In genomic region chr7:141158562-141158961, GRCh38 we compare ENCODE assay signal across 9 cellular contexts.
A peak's percentile ranks its signal among the peaks of the same experiment; 100 is the strongest.
DNase-seq lines count a peak whose midpoint lies in the region; TF ChIP-seq lines count a peak whose summit lies in the region.
"Had no signal": no experiment of that assay in that cellular context is flagged by ENCODE, and none has a peak within 500 bp of the region (broad histone marks: within the 10 kb centered on the region; RNA-seq: fewer than 3 reads in every experiment).

No MANE protein-coding gene starts in this region.

- TF ChIP-seq CTCF in tibial nerve (IDR thresholded peaks at IDR 0.05): no peak

- WGBS in tibial nerve, 2 donors: 29 to 32% methylated on average over 4 of the region's 4 CpGs

- peak; percentile 10 for DNase-seq in SKM-1 treated with dmso at 0.1 percent for 144 hours (lab: John Stamatoyannopoulos, UW; ENCODE audit: unreplicated experiment)
- no peak for DNase-seq in SKM-1 (lab: John Stamatoyannopoulos, UW; ENCODE audit: unreplicated experiment)
- peak; percentile 85 for DNase-seq in MV-4-11 (lab: John Stamatoyannopoulos, UW)
- DNase-seq in fibroblast of gingiva (ENCODE audit: low read depth): peak; percentile 79
- DNase-seq in tibial nerve (ENCODE audit: low spot score in 2 of 2): peak; percentile 16 to 47
- no peak for DNase-seq in activated effector memory CD4-positive, alpha-beta T cell treated with Interleukin-2 at 50 U/mL for 16 hours
- DNase-seq in NCI-H1048 (lab: John Stamatoyannopoulos, UW): no peak
- no peak for DNase-seq in HAP-1 (ENCODE audit: low spot score in 2 of 2)
- DNase-seq: NCI-H510A had no signal

- H3K27me3 ChIP-seq in tibial nerve (no peaks in the 10 kb centered on the region), HAP-1 (ENCODE audit: low read depth) (no peaks in the 10 kb centered on the region)

- H3K36me3 ChIP-seq in tibial nerve (no peaks in the 10 kb centered on the region), HAP-1 (replicated peaks) (no peaks in the 10 kb centered on the region)

- H3K4me3 ChIP-seq in tibial nerve: no peak overlapping the region
- no peak overlapping the region for H3K4me3 ChIP-seq in HAP-1

- H3K4me1 ChIP-seq in tibial nerve: peaks cover 0 to 5% (median 2%) of the 10 kb centered on the region in 4 donors
- peaks cover 4% of the 10 kb centered on the region; the same call in 1 of the 2 replicates for H3K4me1 ChIP-seq in HAP-1

- peak overlapping the region in 1 of 4 donors; percentile 46 for H3K27ac ChIP-seq in tibial nerve

- H3K9me3 ChIP-seq in tibial nerve: no peaks in the 10 kb centered on the region
- no peaks in the 10 kb centered on the region for H3K9me3 ChIP-seq in HAP-1

- in situ Hi-C loops in HAP-1 (cut with MboI; ENCODE audit: low sequenced_read_pairs): loop anchor here (5.0 kb wide), 1 partner anchor 51 kb away; no protein-coding TSS in a partner anchor

- no peak for TF ChIP-seq POLR2A in tibial nerve (IDR thresholded peaks at IDR 0.05)

- TF ChIP-seq EP300 in tibial nerve (IDR thresholded peaks at IDR 0.05): peak in 1 of 2 donors; percentile 21

Comparison
In these comparisons a context has a peak if more than half of its experiments do, and no peak if none do; other contexts are left out.
1. DNase-seq: peak in SKM-1 treated with dmso at 0.1 percent for 144 hours (single experiment), MV-4-11 (single experiment), fibroblast of gingiva (single experiment) and tibial nerve (2 of 2); none in SKM-1 (single experiment), activated effector memory CD4-positive, alpha-beta T cell treated with Interleukin-2 at 50 U/mL for 16 hours (single experiment), NCI-H1048 (single experiment) and HAP-1 (0 of 2).